24 cellular contexts compared by ENCODE assay signal in the genomic region with DNA sequence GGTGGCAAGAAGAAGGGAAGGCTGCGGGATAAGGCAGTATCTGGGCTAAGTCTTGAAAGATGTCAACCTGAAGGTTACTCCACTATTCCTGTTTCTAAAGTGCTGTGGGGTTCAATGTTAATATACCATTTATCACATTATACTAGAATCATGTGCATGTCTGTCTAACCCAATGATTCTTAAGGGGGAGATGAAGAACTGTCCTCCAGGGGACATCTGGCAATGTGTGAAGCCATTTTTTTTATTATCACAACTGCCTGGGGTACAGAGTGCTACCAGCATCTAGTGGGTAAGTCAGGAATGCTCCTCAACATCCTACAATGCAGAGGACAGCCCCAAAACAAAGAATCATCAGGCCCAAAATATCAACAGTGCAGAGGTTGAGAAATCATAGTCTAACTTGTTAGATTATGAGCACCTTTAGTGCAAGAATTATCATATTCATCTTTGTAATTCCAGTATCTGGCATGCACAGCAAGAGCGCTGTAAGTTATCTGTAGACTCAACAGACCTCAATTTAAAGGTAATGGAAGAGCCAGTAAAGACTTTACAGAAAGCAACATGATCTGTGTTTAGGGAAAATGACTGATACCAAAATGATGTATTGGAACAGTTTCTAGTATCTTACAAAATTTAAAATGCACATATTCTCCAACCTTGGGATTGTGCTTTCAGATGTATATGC. TPM values are rescaled to one million over a fixed set of nuclear protein-coding genes. Genes with fewer than 3 reads are reported as not detected.
DNase-seq lines count a peak whose midpoint lies in the region; ATAC-seq, FAIRE-seq and TF ChIP-seq lines count a peak whose summit lies in the region.
"Had no signal": no experiment of that assay in that cellular context is flagged by ENCODE, and none has a peak within 500 bp of the region (broad histone marks: within the 10 kb centered on the region; RNA-seq: fewer than 3 reads in every experiment).

No MANE protein-coding gene starts in this region.

- no peaks in the 10 kb centered on the region for H3K27me3 Mint-ChIP-seq in CD4-positive, CD25-positive, alpha-beta regulatory T cell
- H3K27me3 Mint-ChIP-seq in T-helper 17 cell (no peaks in the 10 kb centered on the region), naive B cell (no peaks in the 10 kb centered on the region)
- H3K27me3 Mint-ChIP-seq: IgD-negative memory B cell, progenitor cell of endocrine pancreas had no signal

- peak overlapping the region; percentile 14 to 67 (median 45) for H3K4me3 Mint-ChIP-seq in CD4-positive, CD25-positive, alpha-beta regulatory T cell
- H3K4me3 Mint-ChIP-seq in T-helper 17 cell (peak overlapping the region; percentile 7), naive B cell (peak overlapping the region in 5 of 8 donors; percentile 23 to 52 (median 41))
- H3K4me3 Mint-ChIP-seq: stimulated activated effector memory CD8-positive, alpha-beta T cell treated with anti-CD3 and anti-CD28 coated beads, Interleukin-12 subunit alpha, Interleukin-12 subunit beta, amount 100 ng/mL, for 72 hours; T-helper 1 cell treated with Interleukin-12 subunit alpha and Interleukin-12 subunit beta and Interleukin-4 antibody, amounts not matched to agents 30 μg/mL and 1 μg/mL, for 36 hours had no signal

- no peaks in the 10 kb centered on the region for H3K9me3 ChIP-seq in CD4-positive, CD25-positive, alpha-beta regulatory T cell (ENCODE audit: control insufficient read depth in 2 of 2, low read length in 2 of 2)
- H3K9me3 ChIP-seq in T-helper 17 cell (ENCODE audit: control insufficient read depth, low read length, poor library complexity, severe bottlenecking), result no peaks in the 10 kb centered on the region
- H3K9me3 ChIP-seq: esophagus squamous epithelium, right lobe of liver, SJSA1, upper lobe of right lung had no signal

- peaks cover 8% of the 10 kb centered on the region for H3K36me3 ChIP-seq in CD4-positive, CD25-positive, alpha-beta regulatory T cell (ENCODE audit: control insufficient read depth, insufficient read depth, low read length)
- H3K36me3 ChIP-seq: right lobe of liver, upper lobe of right lung had no signal

- no peak for TF ChIP-seq POLR2A in GM12891 (IDR thresholded peaks at IDR 0.05; ENCODE audit: low read depth, low read length)

- peak; percentile 26 for FAIRE-seq in GM12891 (lab: Jason Lieb, UNC)

- peak overlapping the region in 1 of 3 donors; percentile 62 for H3K27ac Mint-ChIP-seq in CD4-positive, CD25-positive, alpha-beta regulatory T cell
- H3K27ac Mint-ChIP-seq in T-helper 17 cell, result peak overlapping the region; percentile 30
- peak overlapping the region in 2 of 6 donors; percentile 0 to 77 for H3K27ac Mint-ChIP-seq in naive B cell
- H3K27ac Mint-ChIP-seq: IgD-negative memory B cell; progenitor cell of endocrine pancreas; stimulated activated effector memory CD8-positive, alpha-beta T cell treated with anti-CD3 and anti-CD28 coated beads, Interleukin-12 subunit alpha, Interleukin-12 subunit beta, amount 100 ng/mL, for 72 hours; T-helper 1 cell treated with Interleukin-12 subunit alpha and Interleukin-12 subunit beta and Interleukin-4 antibody, amounts not matched to agents 30 μg/mL and 1 μg/mL, for 36 hours had no signal

- no peaks in the 10 kb centered on the region for H3K9me3 Mint-ChIP-seq in CD4-positive, CD25-positive, alpha-beta regulatory T cell
- no peaks in the 10 kb centered on the region for H3K9me3 Mint-ChIP-seq in naive B cell
- H3K9me3 Mint-ChIP-seq: IgD-negative memory B cell; stimulated activated effector memory CD8-positive, alpha-beta T cell treated with anti-CD3 and anti-CD28 coated beads, Interleukin-12 subunit alpha, Interleukin-12 subunit beta, amount 100 ng/mL, for 72 hours; T-helper 1 cell treated with Interleukin-12 subunit alpha and Interleukin-12 subunit beta and Interleukin-4 antibody, amounts not matched to agents 30 μg/mL and 1 μg/mL, for 36 hours had no signal

- no peak overlapping the region for H3K27ac ChIP-seq in CD4-positive, CD25-positive, alpha-beta regulatory T cell (ENCODE audit: insufficient read depth, low read length, poor library complexity, severe bottlenecking)
- H3K27ac ChIP-seq: coronary artery, esophagus squamous epithelium, right lobe of liver, SJSA1, upper lobe of right lung had no signal

- peak overlapping the region; percentile 43 for H3K4me3 ChIP-seq in CD4-positive, CD25-positive, alpha-beta regulatory T cell (ENCODE audit: low read depth, low read length)
- H3K4me3 ChIP-seq: coronary artery, esophagus squamous epithelium, right lobe of liver, SJSA1, upper lobe of right lung had no signal

- peaks cover 72% of the 10 kb centered on the region for H3K4me1 ChIP-seq in CD4-positive, CD25-positive, alpha-beta regulatory T cell (ENCODE audit: control insufficient read depth, insufficient read depth, low read length, poor library complexity, severe bottlenecking)

- peaks cover 7% of the 10 kb centered on the region for H3K36me3 Mint-ChIP-seq in CD4-positive, CD25-positive, alpha-beta regulatory T cell
- H3K36me3 Mint-ChIP-seq in T-helper 17 cell (ENCODE audit: low read depth) (peaks cover 2% of the 10 kb centered on the region), naive B cell (no peaks in the 10 kb centered on the region)

- peaks cover 31 to 61% (median 44%) of the 10 kb centered on the region in 4 donors for H3K4me1 Mint-ChIP-seq in CD4-positive, CD25-positive, alpha-beta regulatory T cell
- H3K4me1 Mint-ChIP-seq in T-helper 17 cell, result peaks cover 51% of the 10 kb centered on the region
- peaks cover 44 to 62% (median 45%) of the 10 kb centered on the region in 3 donors for H3K4me1 Mint-ChIP-seq in naive B cell

- ATAC-seq in CD4-positive, CD25-positive, alpha-beta regulatory T cell (ENCODE audit: low read depth in 2 of 2), result no peak
- ATAC-seq in T-helper 17 cell (no peak), naive B cell (ENCODE audit: low read depth in 2 of 2) (no peak), HG02588 (IDR thresholded peaks at IDR 0.05; ENCODE audit: unreplicated experiment) (no peak), HG02763 (IDR thresholded peaks at IDR 0.05; ENCODE audit: unreplicated experiment) (no peak)
- ATAC-seq: stimulated activated effector memory CD8-positive, alpha-beta T cell treated with anti-CD3 and anti-CD28 coated beads, Interleukin-12 subunit alpha, Interleukin-12 subunit beta, amount 100 ng/mL, for 72 hours; upper lobe of right lung had no signal

- no peak for DNase-seq in CD4-positive, CD25-positive, alpha-beta regulatory T cell
- DNase-seq in GM12891 (ENCODE audit: insufficient read length, low spot score) (no peak), T-helper 17 cell (no peak), naive B cell (no peak), NCI-H446 (lab: John Stamatoyannopoulos, UW) (no peak)
- DNase-seq: activated naive CD4-positive, alpha-beta T cell treated with Interleukin-2 at 50 U/mL for 16 hours; activated T-cell treated with anti-CD3 and anti-CD28 coated beads, Interleukin-2, amount 50 U/mL, for 1 hour; esophagus squamous epithelium; foreskin melanocyte; NCI-H1105; NCI-H2081; NCI-H345; NCI-H82; stimulated activated CD4-positive, alpha-beta T cell treated with anti-CD3 and anti-CD28 coated beads, Interleukin-4, amount 100 ng/mL, for 24 hours had no signal

- no peaks in the 10 kb centered on the region for H3K27me3 ChIP-seq in CD4-positive, CD25-positive, alpha-beta regulatory T cell (ENCODE audit: control insufficient read depth, insufficient read depth, low read length)
- H3K27me3 ChIP-seq: esophagus squamous epithelium, right lobe of liver, SJSA1, upper lobe of right lung had no signal

TF ChIP-seq in GM12891, 5 proteins besides CTCF, POLR2A, EP300 and RAD21:
- TF ChIP-seq PAX5 (IDR thresholded peaks at IDR 0.05; ENCODE audit: insufficient read depth, low read length, severe bottlenecking), result no peak
- no peak for TF ChIP-seq SPI1 (IDR thresholded peaks at IDR 0.05; ENCODE audit: low read depth, low read length)
- no peak for TF ChIP-seq POLR2AphosphoS5 (IDR thresholded peaks at IDR 0.05; ENCODE audit: low read depth, low read length)
- TF ChIP-seq POU2F2 (IDR thresholded peaks at IDR 0.05; ENCODE audit: low read depth, low read length), result no peak
- no peak for TF ChIP-seq TAF1 (IDR thresholded peaks at IDR 0.05; ENCODE audit: low read depth, low read length)

RNA-seq across cellular contexts. Expression of a gene that starts 26.3 kb away (rescaled TPM):
- 153 TPM for total RNA-seq in CD4-positive, CD25-positive, alpha-beta regulatory T cell
- 10 to 100 TPM; 65.9 to 85.9 (median 76.4) TPM for polyA plus RNA-seq in CD4-positive, CD25-positive, alpha-beta regulatory T cell
- 19.9 TPM for polyA plus RNA-seq in GM12891 (2012; ENCODE audit: low read depth, missing spikeins)
- 100 to 1,000 TPM; 123 to 155 TPM for total RNA-seq in T-helper 17 cell
- 10 to 100 TPM; 45.7 to 84.3 (median 66.9) TPM for polyA plus RNA-seq in naive B cell (ENCODE audit: low read depth in 6 of 6)
